Comparison of ENCODE assay signal across 8 cellular contexts in the genomic region with DNA sequence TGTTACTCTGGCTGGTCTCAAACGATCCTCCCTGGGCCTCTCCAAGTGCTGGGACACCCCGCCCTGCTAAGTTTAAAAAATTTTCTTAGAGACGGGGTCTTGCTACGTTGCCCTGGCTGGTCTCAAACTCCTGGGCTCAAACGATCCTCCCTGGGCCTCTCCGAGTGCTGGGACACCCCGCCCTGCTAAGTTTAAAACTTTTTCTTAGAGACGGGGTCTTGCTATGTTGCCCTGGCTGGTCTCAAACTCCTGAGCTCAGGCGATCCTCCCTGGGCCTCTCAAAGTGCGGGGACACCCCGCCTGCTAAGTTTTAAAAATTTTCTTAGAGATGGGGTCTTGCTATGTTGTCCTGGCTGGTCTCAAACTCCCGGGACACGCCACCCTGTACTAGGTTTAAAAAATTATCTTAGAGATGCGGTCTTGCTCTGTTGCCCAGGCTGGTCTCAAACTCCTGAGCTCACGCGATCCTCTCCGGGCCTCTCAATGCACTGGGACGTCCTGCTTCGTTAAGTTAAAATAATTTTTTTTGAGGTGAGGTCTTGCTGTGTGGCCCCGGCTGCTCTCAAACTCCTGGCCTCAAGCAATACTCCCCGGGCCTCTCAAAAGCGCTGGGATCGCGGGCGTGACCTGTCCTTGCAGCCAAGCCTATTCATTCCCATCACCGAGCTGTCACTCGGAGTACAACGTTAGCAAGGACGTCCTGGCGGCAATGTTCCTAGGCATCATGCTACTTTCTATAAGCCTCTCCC. TPM values are rescaled to one million over a fixed set of nuclear protein-coding genes. Genes with fewer than 3 reads are reported as not detected.
DNase-seq lines count a peak whose midpoint lies in the region; ATAC-seq and TF ChIP-seq lines count a peak whose summit lies in the region.

No MANE protein-coding gene starts in this region.

- H3K27ac Mint-ChIP-seq in CD4-positive, alpha-beta memory T cell: peak overlapping the region; percentile 70 to 96 (median 89)

- H3K4me3 ChIP-seq in CD4-positive, alpha-beta memory T cell (ENCODE audit: low read length in 2 of 2): peak overlapping the region; percentile 51 to 94
- H3K4me3 ChIP-seq in RWPE2 (ENCODE audit: severe bottlenecking): peak overlapping the region; percentile 90
- H3K4me3 ChIP-seq in esophagus muscularis mucosa: peak overlapping the region; percentile 91 to 100 (median 96)
- peak overlapping the region; percentile 100 for H3K4me3 ChIP-seq in osteoblast (ENCODE audit: insufficient read depth, low read length)

- H3K9me3 ChIP-seq in CD4-positive, alpha-beta memory T cell (ENCODE audit: control insufficient read depth in 1 of 2, low read length in 2 of 2): no peaks in the 10 kb centered on the region
- H3K9me3 ChIP-seq in RWPE2 (ENCODE audit: severe bottlenecking) (no peaks in the 10 kb centered on the region), esophagus muscularis mucosa (no peaks in the 10 kb centered on the region), osteoblast (ENCODE audit: low read depth, low read length) (no peaks in the 10 kb centered on the region)

- no peak for TF ChIP-seq POLR2A in esophagus muscularis mucosa (IDR thresholded peaks at IDR 0.05; ENCODE audit: low read depth)

- H4K20me1 ChIP-seq in osteoblast (ENCODE audit: insufficient read depth, low read length): peaks cover 69% of the 10 kb centered on the region

- peaks cover 12 to 47% (median 30%) of the 10 kb centered on the region in 4 donors for H3K4me1 Mint-ChIP-seq in CD4-positive, alpha-beta memory T cell

- no peaks in the 10 kb centered on the region for H3K27me3 ChIP-seq in CD4-positive, alpha-beta memory T cell (ENCODE audit: insufficient read depth, low read length)
- H3K27me3 ChIP-seq in RWPE2 (ENCODE audit: insufficient read depth, poor library complexity, severe bottlenecking) (no peaks in the 10 kb centered on the region), esophagus muscularis mucosa (no peaks in the 10 kb centered on the region), osteoblast (ENCODE audit: insufficient read depth, low read length) (no peaks in the 10 kb centered on the region)

- peaks cover 49% of the 10 kb centered on the region for H3K36me3 ChIP-seq in CD4-positive, alpha-beta memory T cell (ENCODE audit: insufficient read depth, low read length)
- H3K36me3 ChIP-seq in RWPE2 (ENCODE audit: low read depth): peaks cover 65% of the 10 kb centered on the region
- H3K36me3 ChIP-seq in esophagus muscularis mucosa: peaks cover 42 to 59% (median 52%) of the 10 kb centered on the region in 4 donors
- peaks cover 53% of the 10 kb centered on the region for H3K36me3 ChIP-seq in osteoblast (ENCODE audit: insufficient read depth, low read length)

- H3K4me1 ChIP-seq in CD4-positive, alpha-beta memory T cell (ENCODE audit: insufficient read depth, low read length): peaks cover 47% of the 10 kb centered on the region
- no peaks in the 10 kb centered on the region for H3K4me1 ChIP-seq in RWPE2 (ENCODE audit: insufficient read depth, poor library complexity, severe bottlenecking)
- peaks cover 43 to 74% (median 67%) of the 10 kb centered on the region in 4 donors for H3K4me1 ChIP-seq in esophagus muscularis mucosa
- peaks cover 35% of the 10 kb centered on the region for H3K4me1 ChIP-seq in osteoblast (ENCODE audit: insufficient read depth, low read length)

- POLR2A ChIA-PET in CD4-positive, alpha-beta memory T cell (lab: Charles Lee; ENCODE audit: partially characterized antibody): no interaction called here

- ATAC-seq in RWPE2 (ENCODE audit: low read depth): no peak
- ATAC-seq in HG02852 (IDR thresholded peaks at IDR 0.05; ENCODE audit: unreplicated experiment): no peak
- no peak for ATAC-seq in HG03520 (IDR thresholded peaks at IDR 0.05; ENCODE audit: unreplicated experiment)

- no peak overlapping the region for H2AFZ ChIP-seq in osteoblast (ENCODE audit: low read length)

- no peak for TF ChIP-seq EP300 in esophagus muscularis mucosa (IDR thresholded peaks at IDR 0.05)

- no peaks in the 10 kb centered on the region for H3K9me3 Mint-ChIP-seq in CD4-positive, alpha-beta memory T cell

- TF ChIP-seq CTCF in RWPE2 (IDR thresholded peaks at IDR 0.05; ENCODE audit: poor library complexity, severe bottlenecking) (no peak), esophagus muscularis mucosa (IDR thresholded peaks at IDR 0.05) (no peak), osteoblast (IDR thresholded peaks at IDR 0.05; ENCODE audit: extremely low read depth, low read depth, low read length) (no peak)

- CTCF ChIA-PET in CD4-positive, alpha-beta memory T cell (lab: Charles Lee; ENCODE audit: partially characterized antibody): no interaction called here

- peak overlapping the region; percentile 88 to 94 (median 91) for H3K4me3 Mint-ChIP-seq in CD4-positive, alpha-beta memory T cell

- H3K36me3 Mint-ChIP-seq in CD4-positive, alpha-beta memory T cell: peaks cover 35 to 44% of the 10 kb centered on the region in 2 donors

- no peak for DNase-seq in CD4-positive, alpha-beta memory T cell
- DNase-seq in RWPE2 (ENCODE audit: low spot score): peak; percentile 59
- no peak for DNase-seq in esophagus muscularis mucosa (ENCODE audit: extremely low spot score)
- DNase-seq in osteoblast (ENCODE audit: insufficient read length, low spot score, missing footprints): no peak
- DNase-seq in cerebellum (ENCODE audit: low spot score): no peak
- DNase-seq in hypothalamus (lab: John Stamatoyannopoulos, UW): no peak

- 53% methylated on average over 29 of the region's 30 CpGs for WGBS in esophagus muscularis mucosa

- peaks cover 68% of the 10 kb centered on the region for H3K79me2 ChIP-seq in osteoblast (ENCODE audit: insufficient read depth, low read length)

- H3K27ac ChIP-seq in CD4-positive, alpha-beta memory T cell (ENCODE audit: low read depth, low read length): peak overlapping the region; percentile 94
- H3K27ac ChIP-seq in RWPE2 (ENCODE audit: poor library complexity, severe bottlenecking) (peak overlapping the region; percentile 91), esophagus muscularis mucosa (replicated peaks in 1 of 4) (peak overlapping the region; percentile 96 to 100 (median 99)), osteoblast (ENCODE audit: low read depth, low read length) (peak overlapping the region; percentile 95)

- peak overlapping the region; percentile 100 for H3K4me2 ChIP-seq in osteoblast (ENCODE audit: insufficient read depth, low read length)

- no peaks in the 10 kb centered on the region for H3K27me3 Mint-ChIP-seq in CD4-positive, alpha-beta memory T cell

- intact Hi-C loops in CD4-positive, alpha-beta memory T cell (cut with micrococcal nuclease): no loop called here
- intact Hi-C loops in esophagus muscularis mucosa (cut with DNase I): loop anchor here (5.0 kb wide), 1 partner anchor 43 kb away; no protein-coding TSS in a partner anchor

RNA-seq across cellular contexts. Expression of a gene that starts 1.1 kb away (rescaled TPM):
- 100 to 1,000 TPM; 249 to 252 TPM for total RNA-seq in CD4-positive, alpha-beta memory T cell
- 100 to 1,000 TPM; 525 to 540 TPM for polyA plus RNA-seq in CD4-positive, alpha-beta memory T cell
- total RNA-seq in esophagus muscularis mucosa: 100 to 1,000 TPM; 266 to 339 (median 313) TPM
- total RNA-seq in osteoblast: 182 and 203 TPM in 2 replicates
- total RNA-seq in cerebellum: 125 TPM

RNA-seq across cellular contexts. Expression of a gene that starts 54.2 kb away (rescaled TPM):
- total RNA-seq in CD4-positive, alpha-beta memory T cell: under 1 TPM in 1 of 2 experiments, not detected in 1; 0.53 TPM
- polyA plus RNA-seq in CD4-positive, alpha-beta memory T cell: under 1 TPM in 1 of 2 donors, not detected in 1; 0.29 TPM
- total RNA-seq in esophagus muscularis mucosa (10 to 100 TPM in 3 of 4 donors, 1 to 10 TPM in 1; 5.0 to 19.1 (median 11.4) TPM), osteoblast (0.72 and 0.88 TPM in 2 replicates), cerebellum (2.4 TPM)
